In the genomic region with DNA sequence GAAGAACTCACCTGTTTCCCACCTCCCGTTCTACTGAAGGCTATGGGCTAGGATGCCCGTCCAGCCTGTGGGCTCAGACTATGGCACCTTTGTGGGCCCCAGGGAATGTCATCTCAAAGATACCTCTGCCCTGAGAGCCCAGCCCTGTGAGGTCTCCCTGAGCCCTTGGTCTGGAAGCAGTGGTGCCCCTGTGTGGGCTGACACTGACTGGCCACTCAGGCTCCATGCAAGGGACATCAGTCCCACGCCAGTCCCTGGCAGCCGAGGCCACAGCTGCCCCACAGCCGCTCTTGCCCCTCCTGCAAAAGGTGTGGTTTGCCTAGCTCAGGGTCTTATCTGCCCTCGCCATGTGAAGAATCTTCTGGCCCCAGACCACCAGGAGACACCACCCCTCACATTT, we compare ENCODE assay signal across 12 cellular contexts.
DNase-seq lines count a peak whose midpoint lies in the region; ATAC-seq lines count a peak whose summit lies in the region.
"Had no signal": no experiment of that assay in that cellular context is flagged by ENCODE, and none has a peak within 500 bp of the region (broad histone marks: within the 10 kb centered on the region; RNA-seq: fewer than 3 reads in every experiment).

No MANE protein-coding gene starts in this region.

- no peaks in the 10 kb centered on the region for H3K36me3 Mint-ChIP-seq in stimulated activated naive CD8-positive, alpha-beta T cell treated with anti-CD3 and anti-CD28 coated beads, Interleukin-15, Interleukin-2, amounts not matched to agents 100 ng/mL and 50 ng/mL, for 24 hours (ENCODE audit: low read depth)
- no peaks in the 10 kb centered on the region for H3K36me3 Mint-ChIP-seq in activated T-helper 1 cell treated with anti-CD3 and anti-CD28 coated beads, Interleukin-12 subunit alpha, Interleukin-12 subunit beta, Interleukin-2, Interleukin-4 antibody, amounts not matched to agents 30 ng/mL and 10 ng/mL and 1 ng/mL, durations not matched to agents 14 hours and 24 hours and 36 hours (ENCODE audit: low read depth)
- H3K36me3 Mint-ChIP-seq in memory B cell = no peaks in the 10 kb centered on the region

- no peak for DNase-seq in stimulated activated naive CD8-positive, alpha-beta T cell treated with anti-CD3 and anti-CD28 coated beads, Interleukin-15, Interleukin-2, amounts not matched to agents 100 U/mL and 50 U/mL, for 24 hours
- no peak for DNase-seq in activated T-helper 1 cell treated with anti-CD3 and anti-CD28 coated beads, Interleukin-12 subunit alpha, Interleukin-12 subunit beta, Interleukin-2, Interleukin-4 antibody, amounts not matched to agents 30 ng/mL and 10 ng/mL and 1 ng/mL, durations not matched to agents 14 hours and 24 hours and 36 hours (ENCODE audit: low spot score)
- DNase-seq in memory B cell (ENCODE audit: low spot score in 2 of 2) = no peak
- no peak for DNase-seq in HuH-7 (ENCODE audit: low spot score)
- DNase-seq in NCI-H226 = no peak
- DNase-seq in activated gamma-delta T cell treated with Interleukin-2 at 50 U/mL for 16 hours = no peak
- DNase-seq in NCI-H524 (lab: John Stamatoyannopoulos, UW) = no peak
- DNase-seq: DMS53, NCI-H2081 treated with DMSO at 0.1 percent for 48 hours, right cardiac atrium, T-helper 9 cell had no signal

- peaks cover 70% of the 10 kb centered on the region for H3K4me1 Mint-ChIP-seq in stimulated activated naive CD8-positive, alpha-beta T cell treated with anti-CD3 and anti-CD28 coated beads, Interleukin-15, Interleukin-2, amounts not matched to agents 100 ng/mL and 50 ng/mL, for 24 hours (ENCODE audit: low read depth)
- peaks cover 77% of the 10 kb centered on the region for H3K4me1 Mint-ChIP-seq in activated T-helper 1 cell treated with anti-CD3 and anti-CD28 coated beads, Interleukin-12 subunit alpha, Interleukin-12 subunit beta, Interleukin-2, Interleukin-4 antibody, amounts not matched to agents 30 ng/mL and 10 ng/mL and 1 ng/mL, durations not matched to agents 14 hours and 24 hours and 36 hours (ENCODE audit: low read depth)
- H3K4me1 Mint-ChIP-seq in memory B cell = peaks cover 36% of the 10 kb centered on the region

- no peaks in the 10 kb centered on the region for H3K27me3 Mint-ChIP-seq in stimulated activated naive CD8-positive, alpha-beta T cell treated with anti-CD3 and anti-CD28 coated beads, Interleukin-15, Interleukin-2, amounts not matched to agents 100 ng/mL and 50 ng/mL, for 24 hours
- H3K27me3 Mint-ChIP-seq in activated T-helper 1 cell treated with anti-CD3 and anti-CD28 coated beads, Interleukin-12 subunit alpha, Interleukin-12 subunit beta, Interleukin-2, Interleukin-4 antibody, amounts not matched to agents 30 ng/mL and 10 ng/mL and 1 ng/mL, durations not matched to agents 14 hours and 24 hours and 36 hours (ENCODE audit: insufficient read depth) = no peaks in the 10 kb centered on the region
- no peaks in the 10 kb centered on the region for H3K27me3 Mint-ChIP-seq in memory B cell

- intact Hi-C loops in activated T-helper 1 cell treated with anti-CD3 and anti-CD28 coated beads, Interleukin-12 subunit alpha, Interleukin-12 subunit beta, Interleukin-2, Interleukin-4 antibody, amounts not matched to agents 30 ng/mL and 10 ng/mL and 1 ng/mL, durations not matched to agents 14 hours and 24 hours and 36 hours (cut with micrococcal nuclease) = no loop called here

- peak overlapping the region; percentile 95 for H3K27ac Mint-ChIP-seq in stimulated activated naive CD8-positive, alpha-beta T cell treated with anti-CD3 and anti-CD28 coated beads, Interleukin-15, Interleukin-2, amounts not matched to agents 100 ng/mL and 50 ng/mL, for 24 hours
- H3K27ac Mint-ChIP-seq in activated T-helper 1 cell treated with anti-CD3 and anti-CD28 coated beads, Interleukin-12 subunit alpha, Interleukin-12 subunit beta, Interleukin-2, Interleukin-4 antibody, amounts not matched to agents 30 ng/mL and 10 ng/mL and 1 ng/mL, durations not matched to agents 14 hours and 24 hours and 36 hours = peak overlapping the region; percentile 93
- H3K27ac Mint-ChIP-seq in memory B cell = peak overlapping the region; percentile 91

- no peak for ATAC-seq in stimulated activated naive CD8-positive, alpha-beta T cell treated with anti-CD3 and anti-CD28 coated beads, Interleukin-15, Interleukin-2, amounts not matched to agents 100 U/mL and 50 U/mL, for 24 hours
- ATAC-seq in memory B cell (ENCODE audit: low read depth) = no peak
- ATAC-seq: right cardiac atrium had no signal

- H3K4me3 Mint-ChIP-seq in stimulated activated naive CD8-positive, alpha-beta T cell treated with anti-CD3 and anti-CD28 coated beads, Interleukin-15, Interleukin-2, amounts not matched to agents 100 ng/mL and 50 ng/mL, for 24 hours = peak overlapping the region; percentile 72
- peak overlapping the region; percentile 58 for H3K4me3 Mint-ChIP-seq in activated T-helper 1 cell treated with anti-CD3 and anti-CD28 coated beads, Interleukin-12 subunit alpha, Interleukin-12 subunit beta, Interleukin-2, Interleukin-4 antibody, amounts not matched to agents 30 ng/mL and 10 ng/mL and 1 ng/mL, durations not matched to agents 14 hours and 24 hours and 36 hours
- no peak overlapping the region for H3K4me3 Mint-ChIP-seq in memory B cell

- no peaks in the 10 kb centered on the region for H3K9me3 Mint-ChIP-seq in stimulated activated naive CD8-positive, alpha-beta T cell treated with anti-CD3 and anti-CD28 coated beads, Interleukin-15, Interleukin-2, amounts not matched to agents 100 ng/mL and 50 ng/mL, for 24 hours
- H3K9me3 Mint-ChIP-seq in activated T-helper 1 cell treated with anti-CD3 and anti-CD28 coated beads, Interleukin-12 subunit alpha, Interleukin-12 subunit beta, Interleukin-2, Interleukin-4 antibody, amounts not matched to agents 30 ng/mL and 10 ng/mL and 1 ng/mL, durations not matched to agents 14 hours and 24 hours and 36 hours = no peaks in the 10 kb centered on the region
- H3K9me3 Mint-ChIP-seq in memory B cell = no peaks in the 10 kb centered on the region
